ENCODE assay signal across 9 cellular contexts in the genomic region with DNA sequence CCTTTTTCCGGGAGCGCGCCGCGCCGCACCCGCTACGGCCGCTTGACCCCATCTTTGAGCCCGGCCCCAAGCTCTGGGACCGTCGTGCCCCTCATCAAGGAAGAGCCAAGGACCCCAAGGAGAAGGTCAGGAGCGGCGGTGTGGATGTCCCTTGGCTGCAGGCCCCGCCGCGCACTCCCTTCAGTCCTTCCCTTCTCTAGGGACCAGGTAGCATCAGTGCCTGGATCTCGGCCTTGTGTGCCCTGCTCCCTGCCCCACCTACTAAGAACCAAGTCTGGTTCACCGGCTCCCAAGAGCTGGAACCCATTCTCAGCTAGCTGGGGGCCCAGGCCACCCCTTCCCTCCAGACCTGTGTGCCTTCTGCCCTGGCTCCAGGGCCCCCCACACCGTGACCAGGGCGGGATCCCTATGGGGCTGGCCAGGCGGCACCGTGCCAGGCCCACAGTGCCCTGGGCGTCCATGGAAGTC.
A peak's percentile ranks its signal among the peaks of the same experiment; 100 is the strongest.
DNase-seq lines count a peak whose midpoint lies in the region; TF ChIP-seq lines count a peak whose summit lies in the region.
"Had no signal": no experiment of that assay in that cellular context is flagged by ENCODE, and none has a peak within 500 bp of the region (broad histone marks: within the 10 kb centered on the region; RNA-seq: fewer than 3 reads in every experiment).

No MANE protein-coding gene starts in this region.

- H3K79me2 ChIP-seq in neural cell (replicated peaks; ENCODE audit: insufficient read depth, low read length), result no peaks in the 10 kb centered on the region

- no peak overlapping the region for H2AFZ ChIP-seq in neural cell (ENCODE audit: low read depth, low read length)

- H3K27me3 Mint-ChIP-seq in Calu3 (ENCODE audit: unreplicated experiment), result no peaks in the 10 kb centered on the region

- no peak for TF ChIP-seq EP300 in neural cell (conservative IDR thresholded peaks at IDR 0.05; ENCODE audit: poor library complexity, severe bottlenecking)

- TF ChIP-seq RAD21 in neural cell (conservative IDR thresholded peaks at IDR 0.05), result no peak

- no peak overlapping the region for H3K27ac ChIP-seq in neural cell (ENCODE audit: low read length)

- no peaks in the 10 kb centered on the region for H3F3A ChIP-seq in neural cell (ENCODE audit: insufficient read depth, low read length, poor library complexity, severe bottlenecking)

- peak overlapping the region; percentile 21; the same call in 1 of the 2 replicates for H3K4me3 ChIP-seq in LNCaP clone FGC (ENCODE audit: low read depth, low read length)
- H3K4me3 ChIP-seq in epithelial cell of esophagus (ENCODE audit: low read length), result peak overlapping the region; percentile 51
- peak overlapping the region; percentile 63 for H3K4me3 ChIP-seq in neural cell (ENCODE audit: low read length)

- H3K9me2 ChIP-seq in neural cell (ENCODE audit: insufficient read depth, low read length), result no peaks in the 10 kb centered on the region

- no peaks in the 10 kb centered on the region for H3K36me3 Mint-ChIP-seq in Calu3 (ENCODE audit: insufficient read depth, unreplicated experiment)

- TF ChIP-seq CTCF in Calu3 (IDR thresholded peaks at IDR 0.05; ENCODE audit: unreplicated experiment), result no peak
- TF ChIP-seq CTCF in LNCaP clone FGC (IDR thresholded peaks at IDR 0.05; ENCODE audit: control insufficient read depth, extremely low read depth, insufficient read depth), result no peak
- TF ChIP-seq CTCF in epithelial cell of esophagus (IDR thresholded peaks at IDR 0.05; ENCODE audit: insufficient read depth, low read depth, low read length, missing control alignments), result no peak
- peak; percentile 15 for TF ChIP-seq CTCF in neural cell (IDR thresholded peaks at IDR 0.05; ENCODE audit: poor library complexity, severe bottlenecking)

- intact Hi-C loops in Calu3 (cut with micrococcal nuclease; ENCODE audit: unreplicated experiment), result loop anchor here (1.0 to 5.0 kb wide), 3 partner anchors 161 to 810 kb away; no protein-coding TSS in a partner anchor

- no peak overlapping the region for H3K27ac Mint-ChIP-seq in Calu3 (ENCODE audit: unreplicated experiment)
- H3K27ac Mint-ChIP-seq: stimulated activated naive CD8-positive, alpha-beta T cell treated with anti-CD3 and anti-CD28 coated beads, Interleukin-15, Interleukin-2, amounts not matched to agents 100 ng/mL and 50 ng/mL, for 24 hours had no signal

- no peaks in the 10 kb centered on the region for H4K20me1 ChIP-seq in neural cell (ENCODE audit: insufficient read depth)

- CTCF ChIA-PET in Calu3 (lab: Charles Lee), result interaction anchor here (0.6 to 1.7 kb wide), 8 partner anchors 9 to 816 kb away, joined by 3 to 22 read pairs (median 3); no protein-coding TSS in a partner anchor

- no peak overlapping the region for H3K9ac ChIP-seq in neural cell (ENCODE audit: low read length)

- no peaks in the 10 kb centered on the region for H3K9me3 Mint-ChIP-seq in Calu3 (ENCODE audit: low read depth, unreplicated experiment)
- H3K9me3 Mint-ChIP-seq: stimulated activated naive CD8-positive, alpha-beta T cell treated with anti-CD3 and anti-CD28 coated beads, Interleukin-15, Interleukin-2, amounts not matched to agents 100 ng/mL and 50 ng/mL, for 24 hours had no signal

- H3K27me3 ChIP-seq in neural cell (ENCODE audit: insufficient read depth, low read depth, low read length), result no peaks in the 10 kb centered on the region

- DNase-seq in Calu3, result no peak
- no peak for DNase-seq in LNCaP clone FGC (ENCODE audit: low read depth)
- no peak for DNase-seq in epithelial cell of esophagus (ENCODE audit: low read depth)
- DNase-seq in iPS-NIHi11 (ENCODE audit: low spot score), result no peak
- DNase-seq in D341Med (ENCODE audit: low spot score), result no peak
- no peak for DNase-seq in T1000 (lab: John Stamatoyannopoulos, UW)
- DNase-seq in stimulated activated CD4-positive, alpha-beta T cell treated with anti-CD3 and anti-CD28 coated beads, Interleukin-15, amount 100 ng/mL, for 24 hours, result no peak

- H3K4me1 Mint-ChIP-seq in Calu3 (ENCODE audit: low read depth, unreplicated experiment), result peaks cover 8% of the 10 kb centered on the region

- no peak overlapping the region for H3K4me2 ChIP-seq in neural cell (ENCODE audit: low read length)

- H3K36me3 ChIP-seq in neural cell (ENCODE audit: insufficient read depth, low read length), result no peaks in the 10 kb centered on the region

- peak overlapping the region; percentile 69 for H3K4me3 Mint-ChIP-seq in Calu3 (ENCODE audit: low read depth, unreplicated experiment)

- H3K9me3 ChIP-seq in neural cell (ENCODE audit: low read length), result no peaks in the 10 kb centered on the region

- no TSS peak for BruUV-seq in Calu3 (replicated peaks; lab: Mats Ljungman, UMichigan)

TF ChIP-seq in neural cell, 6 proteins besides CTCF, POLR2A, EP300 and RAD21:
- TF ChIP-seq POLR2AphosphoS5 (IDR thresholded peaks at IDR 0.05) (no peak), SMC3 (conservative IDR thresholded peaks at IDR 0.05; ENCODE audit: poor library complexity) (peak; percentile 2), TAF1 (IDR thresholded peaks at IDR 0.05; ENCODE audit: low read depth) (no peak), MXI1 (conservative IDR thresholded peaks at IDR 0.05; ENCODE audit: poor library complexity, severe bottlenecking) (no peak)
- TF ChIP-seq, protein P1, sequence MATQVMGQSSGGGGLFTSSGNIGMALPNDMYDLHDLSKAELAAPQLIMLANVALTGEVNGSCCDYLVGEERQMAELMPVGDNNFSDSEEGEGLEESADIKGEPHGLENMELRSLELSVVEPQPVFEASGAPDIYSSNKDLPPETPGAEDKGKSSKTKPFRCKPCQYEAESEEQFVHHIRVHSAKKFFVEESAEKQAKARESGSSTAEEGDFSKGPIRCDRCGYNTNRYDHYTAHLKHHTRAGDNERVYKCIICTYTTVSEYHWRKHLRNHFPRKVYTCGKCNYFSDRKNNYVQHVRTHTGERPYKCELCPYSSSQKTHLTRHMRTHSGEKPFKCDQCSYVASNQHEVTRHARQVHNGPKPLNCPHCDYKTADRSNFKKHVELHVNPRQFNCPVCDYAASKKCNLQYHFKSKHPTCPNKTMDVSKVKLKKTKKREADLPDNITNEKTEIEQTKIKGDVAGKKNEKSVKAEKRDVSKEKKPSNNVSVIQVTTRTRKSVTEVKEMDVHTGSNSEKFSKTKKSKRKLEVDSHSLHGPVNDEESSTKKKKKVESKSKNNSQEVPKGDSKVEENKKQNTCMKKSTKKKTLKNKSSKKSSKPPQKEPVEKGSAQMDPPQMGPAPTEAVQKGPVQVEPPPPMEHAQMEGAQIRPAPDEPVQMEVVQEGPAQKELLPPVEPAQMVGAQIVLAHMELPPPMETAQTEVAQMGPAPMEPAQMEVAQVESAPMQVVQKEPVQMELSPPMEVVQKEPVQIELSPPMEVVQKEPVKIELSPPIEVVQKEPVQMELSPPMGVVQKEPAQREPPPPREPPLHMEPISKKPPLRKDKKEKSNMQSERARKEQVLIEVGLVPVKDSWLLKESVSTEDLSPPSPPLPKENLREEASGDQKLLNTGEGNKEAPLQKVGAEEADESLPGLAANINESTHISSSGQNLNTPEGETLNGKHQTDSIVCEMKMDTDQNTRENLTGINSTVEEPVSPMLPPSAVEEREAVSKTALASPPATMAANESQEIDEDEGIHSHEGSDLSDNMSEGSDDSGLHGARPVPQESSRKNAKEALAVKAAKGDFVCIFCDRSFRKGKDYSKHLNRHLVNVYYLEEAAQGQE (IDR thresholded peaks at IDR 0.05; ENCODE audit: borderline replicate concordance), result no peak
TF ChIP-seq in neural cell: peak in this region for 1.
